8 cellular contexts compared by ENCODE assay signal in genomic region chr1:205456868-205457724, GRCh38. TPM values are rescaled to one million over a fixed set of nuclear protein-coding genes. Genes with fewer than 3 reads are reported as not detected.
DNase-seq lines count a peak whose midpoint lies in the region; ATAC-seq and TF ChIP-seq lines count a peak whose summit lies in the region.

No MANE protein-coding gene starts in this region.

- no peak overlapping the region for H4K91ac ChIP-seq in mesenchymal stem cell (ENCODE audit: low read length)

- peak overlapping the region; percentile 58 to 92 (median 83) for H3K4me3 Mint-ChIP-seq in CD4-positive, alpha-beta memory T cell
- peak overlapping the region; percentile 53 for H3K4me3 Mint-ChIP-seq in activated T-cell treated with anti-CD3 and anti-CD28 coated beads, Interleukin-2, amount 50 U/mL, for 4 hours
- peak overlapping the region in 1 of 2 donors; percentile 70 for H3K4me3 Mint-ChIP-seq in CD14-positive monocyte

- TF ChIP-seq CTCF in CD14-positive monocyte (IDR thresholded peaks at IDR 0.05), result no peak
- no peak for TF ChIP-seq CTCF in esophagus squamous epithelium (IDR thresholded peaks at IDR 0.05)

- H3K79me1 ChIP-seq in mesenchymal stem cell (replicated peaks; ENCODE audit: low read length, poor library complexity, severe bottlenecking), result no peaks in the 10 kb centered on the region

- no peak overlapping the region for H3K18ac ChIP-seq in mesenchymal stem cell (ENCODE audit: low read depth in 1 of 2, low read length in 2 of 2)

- POLR2A ChIA-PET in CD4-positive, alpha-beta memory T cell (lab: Charles Lee; ENCODE audit: partially characterized antibody), result interaction anchor here (1.6 kb wide), 1 partner anchor 21 kb away, joined by 3 read pairs; no protein-coding TSS in a partner anchor

- peak; percentile 43 to 49 for ATAC-seq in activated T-cell treated with anti-CD3 and anti-CD28 coated beads, Interleukin-2, amount 50 U/mL, for 4 hours

- no peak overlapping the region for H3K27ac ChIP-seq in CD4-positive, alpha-beta memory T cell (ENCODE audit: low read depth, low read length)
- H3K27ac ChIP-seq in mesenchymal stem cell (ENCODE audit: low read length, poor library complexity, severe bottlenecking) (no peak overlapping the region), esophagus squamous epithelium (no peak overlapping the region)

- peaks cover 8 to 32% (median 19%) of the 10 kb centered on the region in 4 donors for H3K4me1 Mint-ChIP-seq in CD4-positive, alpha-beta memory T cell
- peaks cover 12% of the 10 kb centered on the region for H3K4me1 Mint-ChIP-seq in activated T-cell treated with anti-CD3 and anti-CD28 coated beads, Interleukin-2, amount 50 U/mL, for 4 hours (ENCODE audit: low read depth)
- peaks cover 6% of the 10 kb centered on the region for H3K4me1 Mint-ChIP-seq in CD14-positive monocyte

- peak overlapping the region in 1 of 2 donors; percentile 32 for H3K4me3 ChIP-seq in CD4-positive, alpha-beta memory T cell (ENCODE audit: low read length in 2 of 2)
- no peak overlapping the region for H3K4me3 ChIP-seq in mesenchymal stem cell (ENCODE audit: insufficient read depth in 1 of 2, low read depth in 1 of 2, low read length in 2 of 2)
- peak overlapping the region in 2 of 4 donors; percentile 33 to 57 for H3K4me3 ChIP-seq in esophagus squamous epithelium

- no peak overlapping the region for H4K8ac ChIP-seq in mesenchymal stem cell (ENCODE audit: low read length)

- no peak overlapping the region for H2BK5ac ChIP-seq in mesenchymal stem cell (ENCODE audit: low read depth, low read length, poor library complexity, severe bottlenecking)

- no peak overlapping the region for H3K14ac ChIP-seq in mesenchymal stem cell (ENCODE audit: low read length in 2 of 2)

- peaks cover 22% of the 10 kb centered on the region for H3K4me1 ChIP-seq in CD4-positive, alpha-beta memory T cell (ENCODE audit: insufficient read depth, low read length)
- H3K4me1 ChIP-seq in mesenchymal stem cell (ENCODE audit: control insufficient read depth, insufficient read depth, low read depth, low read length), result peaks cover 13% of the 10 kb centered on the region
- peaks cover 18 to 27% (median 19%) of the 10 kb centered on the region in 3 donors for H3K4me1 ChIP-seq in esophagus squamous epithelium

- peaks cover 0 to 2% (median 0%) of the 10 kb centered on the region in 8 donors for H3K9me3 Mint-ChIP-seq in CD4-positive, alpha-beta memory T cell
- H3K9me3 Mint-ChIP-seq in activated T-cell treated with anti-CD3 and anti-CD28 coated beads, Interleukin-2, amount 50 U/mL, for 4 hours, result no peaks in the 10 kb centered on the region
- peaks cover 0 to 17% (median 2%) of the 10 kb centered on the region in 7 donors for H3K9me3 Mint-ChIP-seq in CD14-positive monocyte

- H3K27me3 Mint-ChIP-seq in CD4-positive, alpha-beta memory T cell, result peaks cover 48 to 57% of the 10 kb centered on the region in 2 donors
- peaks cover 76% of the 10 kb centered on the region for H3K27me3 Mint-ChIP-seq in activated T-cell treated with anti-CD3 and anti-CD28 coated beads, Interleukin-2, amount 50 U/mL, for 4 hours (ENCODE audit: low read depth)
- peaks cover 72 to 86% (median 75%) of the 10 kb centered on the region in 3 donors for H3K27me3 Mint-ChIP-seq in CD14-positive monocyte (ENCODE audit: low read depth in 3 of 3)

- WGBS in mesenchymal stem cell, result 2% methylated on average over 19 of the region's 74 CpGs
- WGBS in esophagus squamous epithelium, 2 donors, result 6 to 29% methylated on average over 3 to 6 of the region's 74 CpGs

- no peak for DNase-seq in CD4-positive, alpha-beta memory T cell
- DNase-seq in NCI-H1105 (lab: John Stamatoyannopoulos, UW) (peak; percentile 72), mesenchymal stem cell (no peak), SIG-M5 treated with dmso at 0.1 percent for 504 hours (lab: John Stamatoyannopoulos, UW; ENCODE audit: unreplicated experiment) (no peak), GF-D8 (lab: John Stamatoyannopoulos, UW) (no peak), CD14-positive monocyte (ENCODE audit: low spot score) (no peak), esophagus squamous epithelium (lab: John Stamatoyannopoulos, UW) (no peak)
- DNase-seq in activated T-cell treated with anti-CD3 and anti-CD28 coated beads, Interleukin-2, amount 50 U/mL, for 4 hours, result no peak

- peak overlapping the region in 1 of 7 donors; percentile 77 for H3K27ac Mint-ChIP-seq in CD4-positive, alpha-beta memory T cell
- no peak overlapping the region for H3K27ac Mint-ChIP-seq in CD14-positive monocyte

- H2BK12ac ChIP-seq in mesenchymal stem cell (ENCODE audit: low read length in 2 of 2), result no peak overlapping the region

- no peak overlapping the region for H2AFZ ChIP-seq in mesenchymal stem cell (ENCODE audit: low read depth, low read length)

- H3K36me3 Mint-ChIP-seq in CD4-positive, alpha-beta memory T cell, result no peaks in the 10 kb centered on the region
- H3K36me3 Mint-ChIP-seq in activated T-cell treated with anti-CD3 and anti-CD28 coated beads, Interleukin-2, amount 50 U/mL, for 4 hours (ENCODE audit: insufficient read depth), result no peaks in the 10 kb centered on the region
- no peaks in the 10 kb centered on the region for H3K36me3 Mint-ChIP-seq in CD14-positive monocyte

- H3K27me3 ChIP-seq in CD4-positive, alpha-beta memory T cell (ENCODE audit: insufficient read depth, low read length), result peaks cover 41% of the 10 kb centered on the region
- H3K27me3 ChIP-seq in mesenchymal stem cell (ENCODE audit: control insufficient read depth in 1 of 2, insufficient read depth in 1 of 2, low read length in 2 of 2) (peaks cover 89 to 91% of the 10 kb centered on the region in 2 experiments), esophagus squamous epithelium (peaks cover 24 to 99% (median 33%) of the 10 kb centered on the region in 4 donors)

- H2BK120ac ChIP-seq in mesenchymal stem cell (ENCODE audit: low read depth, low read length), result no peak overlapping the region

- intact Hi-C loops in CD4-positive, alpha-beta memory T cell (cut with micrococcal nuclease), result no loop called here
- intact Hi-C loops in CD14-positive monocyte (cut with micrococcal nuclease) (no loop called here), esophagus squamous epithelium (cut with DNase I) (no loop called here)

- no peak overlapping the region for H3K9ac ChIP-seq in mesenchymal stem cell (ENCODE audit: low read length)

- peak overlapping the region; percentile 44 for H3K4me2 ChIP-seq in mesenchymal stem cell (ENCODE audit: low read length, poor library complexity, severe bottlenecking)

- CTCF ChIA-PET in CD4-positive, alpha-beta memory T cell (lab: Charles Lee; ENCODE audit: partially characterized antibody), result interaction anchor here (1.1 to 1.6 kb wide), 3 partner anchors 16 to 60 kb away, joined by 3 to 4 read pairs (median 4); no protein-coding TSS in a partner anchor

- no peak for TF ChIP-seq POLR2A in esophagus squamous epithelium (IDR thresholded peaks at IDR 0.05)

- H3K36me3 ChIP-seq in CD4-positive, alpha-beta memory T cell (ENCODE audit: insufficient read depth, low read length), result no peaks in the 10 kb centered on the region
- H3K36me3 ChIP-seq in mesenchymal stem cell (ENCODE audit: control insufficient read depth in 1 of 2, insufficient read depth in 2 of 2, low read depth in 1 of 2, low read length in 2 of 2) (no peaks in the 10 kb centered on the region), esophagus squamous epithelium (no peaks in the 10 kb centered on the region)

- no peak overlapping the region for H2AK5ac ChIP-seq in mesenchymal stem cell (ENCODE audit: low read length, severe bottlenecking)

- no peak overlapping the region for H3K4ac ChIP-seq in mesenchymal stem cell (ENCODE audit: low read depth in 1 of 2, low read length in 2 of 2)

- H3K9me3 ChIP-seq in CD4-positive, alpha-beta memory T cell (ENCODE audit: control insufficient read depth in 1 of 2, low read length in 2 of 2), result no peaks in the 10 kb centered on the region
- H3K9me3 ChIP-seq in mesenchymal stem cell (ENCODE audit: control insufficient read depth, low read length) (no peaks in the 10 kb centered on the region), esophagus squamous epithelium (no peaks in the 10 kb centered on the region)

- H2BK15ac ChIP-seq in mesenchymal stem cell (ENCODE audit: low read depth, poor library complexity, severe bottlenecking), result no peak overlapping the region

- no peak overlapping the region for H3K23ac ChIP-seq in mesenchymal stem cell (ENCODE audit: low read length in 2 of 2)

RNA-seq across cellular contexts. Expression of gene BLACAT1, which starts 1.3 kb away (rescaled TPM):
- total RNA-seq in CD4-positive, alpha-beta memory T cell, result under 1 TPM; 0.42 to 0.44 TPM
- polyA plus RNA-seq in CD4-positive, alpha-beta memory T cell, result not detected
- under 1 TPM in 2 of 3 donors, not detected in 1; 0.11 to 0.13 TPM for total RNA-seq in activated T-cell treated with anti-CD3 and anti-CD28 coated beads, Interleukin-2, amount 50 U/mL, for 4 hours
- not detected for polyA plus RNA-seq in mesenchymal stem cell (2013, experiment 1 of 2)
- not detected for polyA plus RNA-seq in mesenchymal stem cell (2013, experiment 2 of 2)
- polyA plus RNA-seq in CD14-positive monocyte, result not detected
- total RNA-seq in esophagus squamous epithelium, result 1 to 10 TPM in 2 of 4 donors, under 1 TPM in 2; 0.29 to 2.3 (median 0.99) TPM

RNA-seq across cellular contexts. Expression of gene LEMD1, which starts 35.2 kb away (rescaled TPM):
- 1 to 10 TPM in 1 of 2 experiments, not detected in 1; 1.3 TPM for total RNA-seq in CD4-positive, alpha-beta memory T cell
- polyA plus RNA-seq in CD4-positive, alpha-beta memory T cell, result not detected
- under 1 TPM in 1 of 3 donors, not detected in 2; 0.74 TPM for total RNA-seq in activated T-cell treated with anti-CD3 and anti-CD28 coated beads, Interleukin-2, amount 50 U/mL, for 4 hours
- polyA plus RNA-seq in mesenchymal stem cell (2013, experiment 1 of 2), result not detected
- not detected for polyA plus RNA-seq in mesenchymal stem cell (2013, experiment 2 of 2)
- polyA plus RNA-seq in CD14-positive monocyte, result not detected
- total RNA-seq in esophagus squamous epithelium, result 1 to 10 TPM in 3 of 4 donors, not detected in 1; 1.1 to 1.4 (median 1.3) TPM

RNA-seq across cellular contexts. Expression of gene CDK18, which starts 47.4 kb away (rescaled TPM):
- total RNA-seq in CD4-positive, alpha-beta memory T cell, result 1 to 10 TPM in 1 of 2 experiments, under 1 TPM in 1; 0.78 to 1.3 TPM
- under 1 TPM; 0.25 to 0.76 TPM for polyA plus RNA-seq in CD4-positive, alpha-beta memory T cell
- 1 to 10 TPM in 1 of 3 donors, under 1 TPM in 2; 0.76 to 1.9 (median 0.95) TPM for total RNA-seq in activated T-cell treated with anti-CD3 and anti-CD28 coated beads, Interleukin-2, amount 50 U/mL, for 4 hours
- polyA plus RNA-seq in mesenchymal stem cell (2013, experiment 1 of 2), result 7.4 TPM
- polyA plus RNA-seq in mesenchymal stem cell (2013, experiment 2 of 2), result 7.5 TPM
- polyA plus RNA-seq in CD14-positive monocyte, result under 1 TPM; 0.48 to 0.66 TPM
- 10 to 100 TPM in 1 of 4 donors, 1 to 10 TPM in 3; 2.5 to 10.7 (median 6.3) TPM for total RNA-seq in esophagus squamous epithelium
